ENCODE assay signal across 8 cellular contexts in genomic region chr7:151315038-151315655, GRCh38. TPM values are rescaled to one million over a fixed set of nuclear protein-coding genes. Genes with fewer than 3 reads are reported as not detected.
DNase-seq lines count a peak whose midpoint lies in the region; TF ChIP-seq lines count a peak whose summit lies in the region.

No MANE protein-coding gene starts in this region.

- no peak overlapping the region for H4K8ac ChIP-seq in trophoblast cell (ENCODE audit: low read depth, low read length)

- CTCF ChIA-PET in SK-N-SH (lab: Yijun Ruan, JAX), result interaction anchor here (0.5 to 10.5 kb wide), 64 partner anchors 12 to 846 kb away, joined by 3 to 237 read pairs (median 5); partner anchors contain the start of genes ABCF2, NUB1 and WDR86

- no peaks in the 10 kb centered on the region for H3K79me1 ChIP-seq in trophoblast cell (ENCODE audit: low read length)

- no peaks in the 10 kb centered on the region for H3K79me2 ChIP-seq in SK-N-SH (ENCODE audit: insufficient read depth)
- H3K79me2 ChIP-seq in trophoblast cell (ENCODE audit: control insufficient read depth, insufficient read depth, low read length, poor library complexity), result no peaks in the 10 kb centered on the region

- H3F3A ChIP-seq in SK-N-SH (replicated peaks; ENCODE audit: insufficient read depth), result peaks cover under 1% of the 10 kb centered on the region

- H3K4me3 ChIP-seq in SK-N-SH (ENCODE audit: low read depth in 2 of 2, low read length in 1 of 2), result no peak overlapping the region
- no peak overlapping the region for H3K4me3 ChIP-seq in trophoblast cell (ENCODE audit: low read depth, low read length)

- H2AK5ac ChIP-seq in trophoblast cell (ENCODE audit: low read length), result no peak overlapping the region

- WGBS in SK-N-SH (ENCODE audit: low lambda C conversion rate), result 47% methylated on average over 13 of the region's 13 CpGs
- 100% methylated on average over 1 of the region's 13 CpGs for WGBS in trophoblast cell (ENCODE audit: extremely low coverage, insufficient coverage, insufficient read length)

- H3K9ac ChIP-seq in SK-N-SH, result no peak overlapping the region
- H3K9ac ChIP-seq in trophoblast cell (ENCODE audit: low read length), result no peak overlapping the region

- H3K4me1 ChIP-seq in SK-N-SH (ENCODE audit: control insufficient read depth in 1 of 2, insufficient read depth in 2 of 2, low read depth in 1 of 2, low read length in 1 of 2) (no peaks in the 10 kb centered on the region), trophoblast cell (ENCODE audit: control insufficient read depth in 1 of 2, insufficient read depth in 2 of 2, low read length in 2 of 2) (no peaks in the 10 kb centered on the region)

- H3K27ac ChIP-seq in SK-N-SH (ENCODE audit: low read depth in 2 of 2, low read length in 1 of 2) (no peak overlapping the region), trophoblast cell (ENCODE audit: low read depth, low read length) (no peak overlapping the region)

- no peak for TF ChIP-seq EP300 in SK-N-SH (IDR thresholded peaks at IDR 0.05; ENCODE audit: borderline replicate concordance in 1 of 2, low read depth in 1 of 2, low read length in 1 of 2)

- H3K18ac ChIP-seq in trophoblast cell (ENCODE audit: low read length), result no peak overlapping the region

- no peaks in the 10 kb centered on the region for H3K27me3 ChIP-seq in SK-N-SH (ENCODE audit: insufficient read depth)
- no peaks in the 10 kb centered on the region for H3K27me3 ChIP-seq in trophoblast cell (ENCODE audit: insufficient read depth, low read length)

- H3K4me2 ChIP-seq in SK-N-SH (no peak overlapping the region), trophoblast cell (ENCODE audit: low read length) (no peak overlapping the region)

- DNase-seq in SHP77 (lab: John Stamatoyannopoulos, UW), result peak; percentile 27 to 30
- no peak for DNase-seq in SHP77 treated with DMSO at 0.1 percent for 48 hours (lab: John Stamatoyannopoulos, UW)
- DNase-seq in SK-N-SH, result peak; percentile 90
- peak; percentile 74 for DNase-seq in activated naive CD4-positive, alpha-beta T cell treated with Interleukin-2 at 50 U/mL for 16 hours
- DNase-seq in glomerular endothelial cell (ENCODE audit: extremely low read depth, low read depth, low spot score), result peak; percentile 31
- DNase-seq in trophoblast cell, result peak; percentile 69 to 90
- peak; percentile 86 for DNase-seq in ureter (ENCODE audit: low spot score)

- peak; percentile 90 for TF ChIP-seq RAD21 in SK-N-SH (IDR thresholded peaks at IDR 0.05; ENCODE audit: low read length)

- H4K91ac ChIP-seq in trophoblast cell (ENCODE audit: low read depth, low read length), result no peak overlapping the region

- POLR2A ChIA-PET in SK-N-SH (lab: Yijun Ruan, JAX), result no interaction called here

- H3K36me3 ChIP-seq in SK-N-SH (replicated peaks in 1 of 2; ENCODE audit: control insufficient read depth in 1 of 2, insufficient read depth in 2 of 2, low read length in 1 of 2) (no peaks in the 10 kb centered on the region), trophoblast cell (ENCODE audit: control insufficient read depth in 1 of 2, insufficient read depth in 2 of 2, low read length in 2 of 2) (no peaks in the 10 kb centered on the region)

- no peak overlapping the region for H3K23ac ChIP-seq in trophoblast cell (ENCODE audit: low read length)

- H2AFZ ChIP-seq in SK-N-SH (ENCODE audit: low read depth) (no peak overlapping the region), trophoblast cell (ENCODE audit: insufficient read depth, low read length, poor library complexity) (no peak overlapping the region)

- no peak overlapping the region for H3K14ac ChIP-seq in trophoblast cell (ENCODE audit: low read length)

- H2BK5ac ChIP-seq in trophoblast cell (ENCODE audit: low read depth, low read length, poor library complexity), result no peak overlapping the region

- TF ChIP-seq CTCF in LNCAP (IDR thresholded peaks at IDR 0.05), result peak; percentile 83
- TF ChIP-seq CTCF in SK-N-SH (IDR thresholded peaks at IDR 0.05), result peak; percentile 97

- H4K12ac ChIP-seq in trophoblast cell (ENCODE audit: low read depth, low read length), result no peak overlapping the region

- H2BK120ac ChIP-seq in trophoblast cell (ENCODE audit: insufficient read depth, low read length, poor library complexity), result no peak overlapping the region

- no peak overlapping the region for H3K4ac ChIP-seq in trophoblast cell (ENCODE audit: low read depth, low read length)

- H2BK12ac ChIP-seq in trophoblast cell (ENCODE audit: low read length), result no peak overlapping the region

- no peaks in the 10 kb centered on the region for H4K20me1 ChIP-seq in SK-N-SH (ENCODE audit: insufficient read depth)

- no peaks in the 10 kb centered on the region for H3K9me2 ChIP-seq in SK-N-SH

- peaks cover 10% of the 10 kb centered on the region; the same call in 1 of the 2 replicates for H3K9me3 ChIP-seq in SK-N-SH
- H3K9me3 ChIP-seq in trophoblast cell (ENCODE audit: insufficient read depth, low read depth, low read length), result peaks cover 16% of the 10 kb centered on the region

TF ChIP-seq in SK-N-SH, 30 proteins besides CTCF, POLR2A, EP300 and RAD21:
- no peak for TF ChIP-seq USF2 (IDR thresholded peaks at IDR 0.05; ENCODE audit: borderline replicate concordance, low read depth, low read length)
- TF ChIP-seq SMC3 (IDR thresholded peaks at IDR 0.05; ENCODE audit: low read depth, low read length), result peak; percentile 89

RNA-seq across cellular contexts. Expression of gene NUB1, which starts 26.5 kb away (rescaled TPM):
- 54.0 and 56.6 TPM in 2 replicates for polyA plus RNA-seq in SK-N-SH (2012; rRNA removed)
- polyA plus RNA-seq in SK-N-SH (2012; cell fraction: cytosol; rRNA removed), result 57.7 and 66.5 TPM in 2 replicates
- 47.8 and 62.1 TPM in 2 replicates for polyA plus RNA-seq in SK-N-SH (2012; cell fraction: nucleus; rRNA removed)
- 39.6 and 42.1 TPM in 2 replicates for total RNA-seq in glomerular endothelial cell
- polyA plus RNA-seq in trophoblast cell (2013), result 43.0 and 47.0 TPM in 2 replicates
- 56.4 TPM for total RNA-seq in ureter
